In genomic region chr3:195445885-195446284, GRCh38 we compare ENCODE assay signal across 3 cellular contexts.
TF ChIP-seq lines count a peak whose summit lies in the region.

No MANE protein-coding gene starts in this region.

TF ChIP-seq in GM23338, 12 proteins besides CTCF, POLR2A, EP300 and RAD21:
- TF ChIP-seq NANOG (IDR thresholded peaks at IDR 0.05; ENCODE audit: borderline replicate concordance) (no peak), JUNB (IDR thresholded peaks at IDR 0.05; ENCODE audit: unreplicated experiment) (no peak), EZH2phosphoT487 (IDR thresholded peaks at IDR 0.05; ENCODE audit: unreplicated experiment) (no peak), ZNF114 (CRISPR knock-in tag; IDR thresholded peaks at IDR 0.05) (no peak), STAT1 (IDR thresholded peaks at IDR 0.05; ENCODE audit: unreplicated experiment) (no peak), POLR2AphosphoS5 (IDR thresholded peaks at IDR 0.05; ENCODE audit: low read depth) (no peak)
- TF ChIP-seq, protein P1, sequence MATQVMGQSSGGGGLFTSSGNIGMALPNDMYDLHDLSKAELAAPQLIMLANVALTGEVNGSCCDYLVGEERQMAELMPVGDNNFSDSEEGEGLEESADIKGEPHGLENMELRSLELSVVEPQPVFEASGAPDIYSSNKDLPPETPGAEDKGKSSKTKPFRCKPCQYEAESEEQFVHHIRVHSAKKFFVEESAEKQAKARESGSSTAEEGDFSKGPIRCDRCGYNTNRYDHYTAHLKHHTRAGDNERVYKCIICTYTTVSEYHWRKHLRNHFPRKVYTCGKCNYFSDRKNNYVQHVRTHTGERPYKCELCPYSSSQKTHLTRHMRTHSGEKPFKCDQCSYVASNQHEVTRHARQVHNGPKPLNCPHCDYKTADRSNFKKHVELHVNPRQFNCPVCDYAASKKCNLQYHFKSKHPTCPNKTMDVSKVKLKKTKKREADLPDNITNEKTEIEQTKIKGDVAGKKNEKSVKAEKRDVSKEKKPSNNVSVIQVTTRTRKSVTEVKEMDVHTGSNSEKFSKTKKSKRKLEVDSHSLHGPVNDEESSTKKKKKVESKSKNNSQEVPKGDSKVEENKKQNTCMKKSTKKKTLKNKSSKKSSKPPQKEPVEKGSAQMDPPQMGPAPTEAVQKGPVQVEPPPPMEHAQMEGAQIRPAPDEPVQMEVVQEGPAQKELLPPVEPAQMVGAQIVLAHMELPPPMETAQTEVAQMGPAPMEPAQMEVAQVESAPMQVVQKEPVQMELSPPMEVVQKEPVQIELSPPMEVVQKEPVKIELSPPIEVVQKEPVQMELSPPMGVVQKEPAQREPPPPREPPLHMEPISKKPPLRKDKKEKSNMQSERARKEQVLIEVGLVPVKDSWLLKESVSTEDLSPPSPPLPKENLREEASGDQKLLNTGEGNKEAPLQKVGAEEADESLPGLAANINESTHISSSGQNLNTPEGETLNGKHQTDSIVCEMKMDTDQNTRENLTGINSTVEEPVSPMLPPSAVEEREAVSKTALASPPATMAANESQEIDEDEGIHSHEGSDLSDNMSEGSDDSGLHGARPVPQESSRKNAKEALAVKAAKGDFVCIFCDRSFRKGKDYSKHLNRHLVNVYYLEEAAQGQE (IDR thresholded peaks at IDR 0.05; ENCODE audit: unreplicated experiment): no peak

TF ChIP-seq in GM12878, 131 proteins besides CTCF, POLR2A, EP300 and RAD21:
- TF ChIP-seq SREBF2 (IDR thresholded peaks at IDR 0.05; ENCODE audit: low read length) (no peak), CHD1 (IDR thresholded peaks at IDR 0.05; ENCODE audit: low read depth, low read length) (no peak), SKIL (IDR thresholded peaks at IDR 0.05; ENCODE audit: low read depth, poor library complexity, severe bottlenecking) (no peak), TARDBP (IDR thresholded peaks at IDR 0.05; ENCODE audit: borderline replicate concordance) (no peak)
- TF ChIP-seq, protein P2, sequence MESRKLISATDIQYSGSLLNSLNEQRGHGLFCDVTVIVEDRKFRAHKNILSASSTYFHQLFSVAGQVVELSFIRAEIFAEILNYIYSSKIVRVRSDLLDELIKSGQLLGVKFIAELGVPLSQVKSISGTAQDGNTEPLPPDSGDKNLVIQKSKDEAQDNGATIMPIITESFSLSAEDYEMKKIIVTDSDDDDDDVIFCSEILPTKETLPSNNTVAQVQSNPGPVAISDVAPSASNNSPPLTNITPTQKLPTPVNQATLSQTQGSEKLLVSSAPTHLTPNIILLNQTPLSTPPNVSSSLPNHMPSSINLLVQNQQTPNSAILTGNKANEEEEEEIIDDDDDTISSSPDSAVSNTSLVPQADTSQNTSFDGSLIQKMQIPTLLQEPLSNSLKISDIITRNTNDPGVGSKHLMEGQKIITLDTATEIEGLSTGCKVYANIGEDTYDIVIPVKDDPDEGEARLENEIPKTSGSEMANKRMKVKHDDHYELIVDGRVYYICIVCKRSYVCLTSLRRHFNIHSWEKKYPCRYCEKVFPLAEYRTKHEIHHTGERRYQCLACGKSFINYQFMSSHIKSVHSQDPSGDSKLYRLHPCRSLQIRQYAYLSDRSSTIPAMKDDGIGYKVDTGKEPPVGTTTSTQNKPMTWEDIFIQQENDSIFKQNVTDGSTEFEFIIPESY (IDR thresholded peaks at IDR 0.05): no peak

TF ChIP-seq in WTC11, 78 proteins besides CTCF, POLR2A, EP300 and RAD21:
- TF ChIP-seq ARID4B (CRISPR knock-in tag; IDR thresholded peaks at IDR 0.05; ENCODE audit: borderline replicate concordance) (no peak), ZNF138 (CRISPR knock-in tag; conservative IDR thresholded peaks at IDR 0.05) (no peak), RORB (CRISPR knock-in tag; IDR thresholded peaks at IDR 0.05) (no peak), EMX1 (CRISPR knock-in tag; IDR thresholded peaks at IDR 0.05) (no peak), RELA (CRISPR knock-in tag; IDR thresholded peaks at IDR 0.05; ENCODE audit: borderline replicate concordance) (no peak), ZNF423 (CRISPR knock-in tag; IDR thresholded peaks at IDR 0.05) (no peak), ETV6 (CRISPR knock-in tag; IDR thresholded peaks at IDR 0.05) (no peak)
